In the genomic region with DNA sequence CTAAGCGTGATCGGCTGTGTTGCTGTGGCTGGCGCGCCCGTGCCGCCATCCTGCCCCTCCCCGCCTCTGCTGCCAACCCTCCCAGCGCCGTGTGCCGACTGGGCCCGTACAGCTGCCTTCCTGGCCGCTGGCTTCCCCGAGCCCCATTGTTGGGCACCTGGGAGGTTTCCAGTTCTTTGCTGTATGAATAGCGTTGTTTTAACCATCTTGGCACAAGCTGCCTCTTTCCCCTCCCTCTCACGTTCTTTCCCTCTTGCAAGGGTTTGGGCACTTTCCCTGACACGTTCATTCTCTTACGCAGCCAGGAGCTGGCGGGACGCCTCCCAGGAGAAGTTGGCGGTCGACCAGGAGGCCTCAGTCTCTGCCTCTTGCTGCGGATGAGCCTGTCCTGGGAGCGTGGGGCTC, we compare ENCODE assay signal across 12 cellular contexts. TPM values are rescaled to one million over a fixed set of nuclear protein-coding genes. Genes with fewer than 3 reads are reported as not detected.
DNase-seq lines count a peak whose midpoint lies in the region; ATAC-seq, FAIRE-seq and TF ChIP-seq lines count a peak whose summit lies in the region.
"Had no signal": no experiment of that assay in that cellular context is flagged by ENCODE, and none has a peak within 500 bp of the region (broad histone marks: within the 10 kb centered on the region; RNA-seq: fewer than 3 reads in every experiment).

No MANE protein-coding gene starts in this region.

- TF ChIP-seq CTCF in Calu3 (IDR thresholded peaks at IDR 0.05; ENCODE audit: unreplicated experiment) (no peak), GM23338 (conservative IDR thresholded peaks at IDR 0.05; ENCODE audit: low read depth in 2 of 2) (no peak), kidney (IDR thresholded peaks at IDR 0.05; ENCODE audit: borderline replicate concordance, extremely low read depth, insufficient read depth) (no peak)

- no peaks in the 10 kb centered on the region for H4K20me1 ChIP-seq in GM23338 (replicated peaks; ENCODE audit: insufficient read depth)

- H3K36me3 Mint-ChIP-seq in Calu3 (ENCODE audit: insufficient read depth, unreplicated experiment) (no peaks in the 10 kb centered on the region), GM23338 (ENCODE audit: low read depth) (no peaks in the 10 kb centered on the region)
- H3K36me3 Mint-ChIP-seq: activated naive CD4-positive, alpha-beta T cell treated with anti-CD3 and anti-CD28 coated beads, Interleukin-2, amount 50 U/mL, for 72 hours; memory B cell had no signal

- H3K27me3 ChIP-seq in rectal smooth muscle tissue (ENCODE audit: control insufficient read depth, insufficient read depth, low read length) (peaks cover 5% of the 10 kb centered on the region), GM23338 (ENCODE audit: insufficient read depth) (no peaks in the 10 kb centered on the region)

- H3K4me1 Mint-ChIP-seq in Calu3 (ENCODE audit: low read depth, unreplicated experiment) (peaks cover 9% of the 10 kb centered on the region), GM23338 (peaks cover 6% of the 10 kb centered on the region; the same call in 2 of the 3 replicates)

- H3K9me2 ChIP-seq in GM23338 (ENCODE audit: insufficient read depth) = no peaks in the 10 kb centered on the region

- no TSS peak for BruUV-seq in Calu3 (replicated peaks; lab: Mats Ljungman, UMichigan)

- DNase-seq in Calu3 (peak; percentile 11), RPMI7951 (ENCODE audit: low read depth) (peak; percentile 6), frontal cortex (ENCODE audit: low spot score in 2 of 2) (peak; percentile 76 to 83), KBM-7 (no peak), NCI-H524 treated with DMSO at 0.1 percent for 48 hours (lab: John Stamatoyannopoulos, UW) (no peak), GM23338 (ENCODE audit: low spot score) (no peak), kidney (no peak)
- DNase-seq: GOT3, T-helper 17 cell had no signal

- ATAC-seq in GM23338 = no peak
- ATAC-seq: activated naive CD4-positive, alpha-beta T cell treated with anti-CD3 and anti-CD28 coated beads, Interleukin-2, amount 50 U/mL, for 72 hours; T-helper 17 cell had no signal

- H3K9ac ChIP-seq in rectal smooth muscle tissue (ENCODE audit: low read length) (no peak overlapping the region), kidney (ENCODE audit: low read length in 2 of 2) (no peak overlapping the region)

- H3K27ac ChIP-seq in rectal smooth muscle tissue (ENCODE audit: low read depth, low read length) = peak overlapping the region; percentile 44
- no peak overlapping the region for H3K27ac ChIP-seq in GM23338 (ENCODE audit: low read depth)
- H3K27ac ChIP-seq in kidney (ENCODE audit: low read depth in 2 of 2, low read length in 2 of 2) = no peak overlapping the region

- no peak overlapping the region for H3K4me3 Mint-ChIP-seq in Calu3 (ENCODE audit: low read depth, unreplicated experiment)
- H3K4me3 Mint-ChIP-seq in GM23338 = no peak overlapping the region
- H3K4me3 Mint-ChIP-seq: memory B cell, T-helper 17 cell had no signal

- CTCF ChIA-PET in Calu3 (lab: Charles Lee) = interaction anchor here (0.5 kb wide), 1 partner anchor 152 kb away, joined by 3 read pairs; no protein-coding TSS in a partner anchor

- no peak overlapping the region for H3K4me3 ChIP-seq in rectal smooth muscle tissue (ENCODE audit: low read length)
- no peak overlapping the region for H3K4me3 ChIP-seq in GM23338
- H3K4me3 ChIP-seq in kidney (ENCODE audit: low read length in 2 of 2) = no peak overlapping the region

- no peak overlapping the region for H3K4me2 ChIP-seq in GM23338

- peaks cover 13% of the 10 kb centered on the region for H3K27me3 Mint-ChIP-seq in Calu3 (ENCODE audit: unreplicated experiment)
- peaks cover 5% of the 10 kb centered on the region for H3K27me3 Mint-ChIP-seq in GM23338 (ENCODE audit: insufficient read depth, low read depth, poor library complexity)

- no peak overlapping the region for H2AFZ ChIP-seq in GM23338

- FAIRE-seq in frontal cortex (lab: Jason Lieb, UNC) (no peak), kidney (lab: Jason Lieb, UNC) (no peak)

- no peak overlapping the region for H3K27ac Mint-ChIP-seq in Calu3 (ENCODE audit: unreplicated experiment)
- no peak overlapping the region for H3K27ac Mint-ChIP-seq in GM23338
- H3K27ac Mint-ChIP-seq: activated naive CD4-positive, alpha-beta T cell treated with anti-CD3 and anti-CD28 coated beads, Interleukin-2, amount 50 U/mL, for 72 hours; memory B cell; T-helper 17 cell had no signal

- H3F3A ChIP-seq in GM23338 (replicated peaks; ENCODE audit: low read depth) = no peaks in the 10 kb centered on the region

- H3K9me3 Mint-ChIP-seq in Calu3 (ENCODE audit: low read depth, unreplicated experiment) (no peaks in the 10 kb centered on the region), GM23338 (no peaks in the 10 kb centered on the region)
- H3K9me3 Mint-ChIP-seq: activated naive CD4-positive, alpha-beta T cell treated with anti-CD3 and anti-CD28 coated beads, Interleukin-2, amount 50 U/mL, for 72 hours; memory B cell had no signal

- no peaks in the 10 kb centered on the region for H3K79me2 ChIP-seq in GM23338 (replicated peaks; ENCODE audit: insufficient read depth)

- in situ Hi-C loops in KBM-7 (cut with MboI; ENCODE audit: low pct_unique_long_range_greater_than_20kb, low sequenced_read_pairs) = no loop called here

- H3K4me1 ChIP-seq in rectal smooth muscle tissue (ENCODE audit: control insufficient read depth, insufficient read depth, low read length) (peaks cover 12% of the 10 kb centered on the region), GM23338 (ENCODE audit: insufficient read depth) (no peaks in the 10 kb centered on the region), kidney (ENCODE audit: control insufficient read depth in 1 of 2, insufficient read depth in 1 of 2, low read depth in 1 of 2, low read length in 2 of 2) (no peaks in the 10 kb centered on the region)

- H3K36me3 ChIP-seq in rectal smooth muscle tissue (ENCODE audit: control insufficient read depth, insufficient read depth, low read length) (no peaks in the 10 kb centered on the region), GM23338 (ENCODE audit: insufficient read depth) (no peaks in the 10 kb centered on the region), kidney (ENCODE audit: control insufficient read depth in 1 of 2, insufficient read depth in 2 of 2, low read length in 2 of 2) (no peaks in the 10 kb centered on the region)

- intact Hi-C loops in Calu3 (cut with micrococcal nuclease; ENCODE audit: unreplicated experiment) = no loop called here
- intact Hi-C loops in kidney (cut with DNase I) = no loop called here

- no peaks in the 10 kb centered on the region for H3K9me3 ChIP-seq in kidney (ENCODE audit: control insufficient read depth in 1 of 2, low read length in 2 of 2)

TF ChIP-seq in GM23338, 12 proteins besides CTCF, POLR2A, EP300 and RAD21 (continues in another document):
- TF ChIP-seq ZNF114 (CRISPR knock-in tag; IDR thresholded peaks at IDR 0.05) (no peak), EZH2phosphoT487 (IDR thresholded peaks at IDR 0.05; ENCODE audit: unreplicated experiment) (no peak), NANOG (IDR thresholded peaks at IDR 0.05; ENCODE audit: borderline replicate concordance) (no peak), ETS1 (IDR thresholded peaks at IDR 0.05) (no peak), JUNB (IDR thresholded peaks at IDR 0.05; ENCODE audit: unreplicated experiment) (no peak), ZNF331 (CRISPR knock-in tag; IDR thresholded peaks at IDR 0.05; ENCODE audit: low read depth) (no peak)

RNA-seq across cellular contexts. Expression of gene RXRA, which starts 43.1 kb away (rescaled TPM):
- total RNA-seq in Calu3 (2022) (15.0 and 20.4 TPM in 2 replicates), frontal cortex (3.7 TPM), kidney (49.5 TPM)
- 3.5 and 5.1 TPM in 2 replicates for total RNA-seq in RPMI7951 (2014; rRNA removed; shearing (Covaris generic))
- 14.9 and 17.9 TPM in 2 replicates for total RNA-seq in GM23338 (2014; rRNA removed; shearing (Covaris generic))
- polyA plus RNA-seq in GM23338 (2016; fragmentation: Nextera tagmentation; extraction: Ambion mirVana) (4.8 and 4.9 TPM in 2 replicates), kidney (ENCODE audit: insufficient read depth, low read depth, low replicate concordance) (24.0 TPM)

Comparison
In these comparisons a context has a peak if more than half of its experiments do, and no peak if none do; other contexts are left out.
1. DNase-seq: peak in Calu3 (single experiment), RPMI7951 (single experiment) and frontal cortex (2 of 2); none in KBM-7 (single experiment), NCI-H524 treated with DMSO at 0.1 percent for 48 hours (single experiment), GM23338 (single experiment) and kidney (single experiment).